ENCODE assay signal across 1 cellular context in genomic region chr10:12042797-12043651, GRCh38.
TF ChIP-seq lines count a peak whose summit lies in the region.

TSS of gene UPF2 (minus strand) at chr10:12042809. CDS start at chr10:12035423, 7,386 bp downstream.

TF ChIP-seq in SK-N-SH, 30 proteins besides CTCF, POLR2A, EP300 and RAD21 (continued from another document):
- TF ChIP-seq USF1 (IDR thresholded peaks at IDR 0.05; ENCODE audit: borderline replicate concordance, low read depth) (peak; percentile 95), TEAD4 (IDR thresholded peaks at IDR 0.05; ENCODE audit: borderline replicate concordance, insufficient read depth) (no peak), YY1 (IDR thresholded peaks at IDR 0.05; ENCODE audit: low read depth) (peak; percentile 65), NRF1 (IDR thresholded peaks at IDR 0.05; ENCODE audit: low read depth, low read length) (peak; percentile 94), TAF1 (IDR thresholded peaks at IDR 0.05; ENCODE audit: borderline replicate concordance, low read depth, low read length) (0 out of 2 replicates have a peak, but pooled peaks have one; percentile 29), RFX5 (IDR thresholded peaks at IDR 0.05; ENCODE audit: low read length) (no peak), TCF12 (IDR thresholded peaks at IDR 0.05) (no peak; the same call in 1 of the 2 replicates), MAX (IDR thresholded peaks at IDR 0.05; ENCODE audit: low read depth) (peak; percentile 98), JUND (IDR thresholded peaks at IDR 0.05) (no peak), MXI1 (IDR thresholded peaks at IDR 0.05; ENCODE audit: low read depth, low read length) (peak; percentile 84), POLR2AphosphoS5 (IDR thresholded peaks at IDR 0.05; ENCODE audit: low read depth, low read length) (peak; percentile 59), USF2 (IDR thresholded peaks at IDR 0.05; ENCODE audit: borderline replicate concordance, low read depth, low read length) (peak; percentile 76), FOSL2 (IDR thresholded peaks at IDR 0.05; ENCODE audit: borderline replicate concordance, low read depth) (no peak), REST (IDR thresholded peaks at IDR 0.05; ENCODE audit: low read depth, low read length) (0 out of 2 replicates have a peak, but pooled peaks have one; percentile 49), ZBTB33 (IDR thresholded peaks at IDR 0.05; ENCODE audit: borderline replicate concordance, low read depth) (peak; percentile 56; the same call in 1 of the 2 replicates), SIN3A (IDR thresholded peaks at IDR 0.05; ENCODE audit: borderline replicate concordance, low read depth, low read length) (0 out of 2 replicates have a peak, but pooled peaks have one; percentile 55), FOXJ3 (CRISPR knock-in tag; IDR thresholded peaks at IDR 0.05) (no peak), IRF3 (IDR thresholded peaks at IDR 0.05; ENCODE audit: low read depth, low read length) (no peak), SMC3 (IDR thresholded peaks at IDR 0.05; ENCODE audit: low read depth, low read length) (no peak), EZH2phosphoT487 (IDR thresholded peaks at IDR 0.05; ENCODE audit: borderline replicate concordance, low read depth) (no peak), FOXM1 (IDR thresholded peaks at IDR 0.05; ENCODE audit: low read depth) (no peak), CHD2 (IDR thresholded peaks at IDR 0.05; ENCODE audit: low read length, partially characterized antibody) (peak; percentile 87), PBX3 (IDR thresholded peaks at IDR 0.05) (peak; percentile 85), ELF1 (IDR thresholded peaks at IDR 0.05) (peak; percentile 88)
